11 cellular contexts compared by ENCODE assay signal in genomic region chr1:2583331-2583791, GRCh38. TPM values are rescaled to one million over a fixed set of nuclear protein-coding genes. Genes with fewer than 3 reads are reported as not detected.
A peak's percentile ranks its signal among the peaks of the same experiment; 100 is the strongest.
DNase-seq lines count a peak whose midpoint lies in the region; ATAC-seq and TF ChIP-seq lines count a peak whose summit lies in the region.
"Had no signal": no experiment of that assay in that cellular context is flagged by ENCODE, and none has a peak within 500 bp of the region (broad histone marks: within the 10 kb centered on the region; RNA-seq: fewer than 3 reads in every experiment).

No MANE protein-coding gene starts in this region.

- peak overlapping the region; percentile 98 for H3K27ac ChIP-seq in lower lobe of right lung
- H3K27ac ChIP-seq: tibial artery had no signal

- no peaks in the 10 kb centered on the region for H3K9me3 Mint-ChIP-seq in activated T-helper 1 cell treated with anti-CD3 and anti-CD28 coated beads, Interleukin-12 subunit alpha, Interleukin-12 subunit beta, Interleukin-2, Interleukin-4 antibody, amounts not matched to agents 30 ng/mL and 10 ng/mL and 1 ng/mL, durations not matched to agents 14 hours and 24 hours and 36 hours

- no peaks in the 10 kb centered on the region for H3K27me3 Mint-ChIP-seq in activated T-helper 1 cell treated with anti-CD3 and anti-CD28 coated beads, Interleukin-12 subunit alpha, Interleukin-12 subunit beta, Interleukin-2, Interleukin-4 antibody, amounts not matched to agents 30 ng/mL and 10 ng/mL and 1 ng/mL, durations not matched to agents 14 hours and 24 hours and 36 hours (ENCODE audit: insufficient read depth)

- peaks cover 46% of the 10 kb centered on the region for H3K4me1 ChIP-seq in lower lobe of right lung

- H3K27me3 ChIP-seq in lower lobe of right lung (ENCODE audit: low read depth), result no peaks in the 10 kb centered on the region

- no peaks in the 10 kb centered on the region for H3K9me3 ChIP-seq in lower lobe of right lung
- H3K9me3 ChIP-seq: tibial artery had no signal

- H3K27ac Mint-ChIP-seq in activated T-helper 1 cell treated with anti-CD3 and anti-CD28 coated beads, Interleukin-12 subunit alpha, Interleukin-12 subunit beta, Interleukin-2, Interleukin-4 antibody, amounts not matched to agents 30 ng/mL and 10 ng/mL and 1 ng/mL, durations not matched to agents 14 hours and 24 hours and 36 hours, result peak overlapping the region; percentile 94

- no peak for ATAC-seq in lower lobe of right lung
- ATAC-seq in HG03139 (IDR thresholded peaks at IDR 0.05; ENCODE audit: unreplicated experiment), result no peak
- no peak for ATAC-seq in GM18873 (IDR thresholded peaks at IDR 0.05; ENCODE audit: low FRiP score, unreplicated experiment)
- ATAC-seq: Right ventricle myocardium inferior had no signal

- DNase-seq in stimulated activated naive CD4-positive, alpha-beta T cell treated with Interleukin-2 at 50 U/mL for 16 hours (lab: John Stamatoyannopoulos, UW), result peak; percentile 30
- DNase-seq in stimulated activated naive CD4-positive, alpha-beta T cell (lab: John Stamatoyannopoulos, UW), result no peak
- DNase-seq in activated T-helper 1 cell treated with anti-CD3 and anti-CD28 coated beads, Interleukin-12 subunit alpha, Interleukin-12 subunit beta, Interleukin-2, Interleukin-4 antibody, amounts not matched to agents 30 ng/mL and 10 ng/mL and 1 ng/mL, durations not matched to agents 14 hours and 24 hours and 36 hours (ENCODE audit: low spot score), result no peak
- DNase-seq in lower lobe of right lung (no peak), activated gamma-delta T cell treated with Interleukin-2 at 50 U/mL for 16 hours (no peak), NCI-H1930 (lab: John Stamatoyannopoulos, UW) (no peak)
- DNase-seq: MV-4-11, tibial artery had no signal

- H3K4me1 Mint-ChIP-seq in activated T-helper 1 cell treated with anti-CD3 and anti-CD28 coated beads, Interleukin-12 subunit alpha, Interleukin-12 subunit beta, Interleukin-2, Interleukin-4 antibody, amounts not matched to agents 30 ng/mL and 10 ng/mL and 1 ng/mL, durations not matched to agents 14 hours and 24 hours and 36 hours (ENCODE audit: low read depth), result peaks cover 66% of the 10 kb centered on the region

- TF ChIP-seq CTCF in lower lobe of right lung (IDR thresholded peaks at IDR 0.05), result no peak

- peak overlapping the region; percentile 86 for H3K4me3 Mint-ChIP-seq in activated T-helper 1 cell treated with anti-CD3 and anti-CD28 coated beads, Interleukin-12 subunit alpha, Interleukin-12 subunit beta, Interleukin-2, Interleukin-4 antibody, amounts not matched to agents 30 ng/mL and 10 ng/mL and 1 ng/mL, durations not matched to agents 14 hours and 24 hours and 36 hours

- intact Hi-C loops in activated T-helper 1 cell treated with anti-CD3 and anti-CD28 coated beads, Interleukin-12 subunit alpha, Interleukin-12 subunit beta, Interleukin-2, Interleukin-4 antibody, amounts not matched to agents 30 ng/mL and 10 ng/mL and 1 ng/mL, durations not matched to agents 14 hours and 24 hours and 36 hours (cut with micrococcal nuclease), result loop anchor here (10.0 kb wide), 1 partner anchor 1041 kb away; the partner anchor contains the start of gene TPRG1L
- intact Hi-C loops in lower lobe of right lung (cut with DNase I), result no loop called here

- peak overlapping the region; percentile 27 for H3K4me3 ChIP-seq in lower lobe of right lung
- H3K4me3 ChIP-seq: tibial artery had no signal

- H3K36me3 ChIP-seq in lower lobe of right lung, result no peaks in the 10 kb centered on the region
- H3K36me3 ChIP-seq: tibial artery had no signal

- peaks cover 6% of the 10 kb centered on the region for H3K36me3 Mint-ChIP-seq in activated T-helper 1 cell treated with anti-CD3 and anti-CD28 coated beads, Interleukin-12 subunit alpha, Interleukin-12 subunit beta, Interleukin-2, Interleukin-4 antibody, amounts not matched to agents 30 ng/mL and 10 ng/mL and 1 ng/mL, durations not matched to agents 14 hours and 24 hours and 36 hours (ENCODE audit: low read depth)

RNA-seq across cellular contexts. Expression of gene PRXL2B, which starts 3.2 kb away (rescaled TPM):
- total RNA-seq in activated T-helper 1 cell treated with anti-CD3 and anti-CD28 coated beads, Interleukin-12 subunit alpha, Interleukin-12 subunit beta, Interleukin-2, Interleukin-4 antibody, amounts not matched to agents 30 ng/mL and 10 ng/mL and 1 ng/mL, durations not matched to agents 14 hours and 24 hours and 36 hours, result 39.5 and 42.1 TPM in 2 replicates
- total RNA-seq in lower lobe of right lung, result 26.3 TPM

RNA-seq across cellular contexts. Expression of gene TNFRSF14, which starts 27.2 kb away (rescaled TPM):
- 207 and 215 TPM in 2 replicates for total RNA-seq in activated T-helper 1 cell treated with anti-CD3 and anti-CD28 coated beads, Interleukin-12 subunit alpha, Interleukin-12 subunit beta, Interleukin-2, Interleukin-4 antibody, amounts not matched to agents 30 ng/mL and 10 ng/mL and 1 ng/mL, durations not matched to agents 14 hours and 24 hours and 36 hours
- total RNA-seq in lower lobe of right lung, result 152 TPM

RNA-seq across cellular contexts. Expression of gene MMEL1, which starts 49.5 kb away (rescaled TPM):
- total RNA-seq in activated T-helper 1 cell treated with anti-CD3 and anti-CD28 coated beads, Interleukin-12 subunit alpha, Interleukin-12 subunit beta, Interleukin-2, Interleukin-4 antibody, amounts not matched to agents 30 ng/mL and 10 ng/mL and 1 ng/mL, durations not matched to agents 14 hours and 24 hours and 36 hours, result 0.86 and 1.0 TPM in 2 replicates
- 7.6 TPM for total RNA-seq in lower lobe of right lung

RNA-seq across cellular contexts. Expression of gene HES5, which starts 53.3 kb away (rescaled TPM):
- total RNA-seq in activated T-helper 1 cell treated with anti-CD3 and anti-CD28 coated beads, Interleukin-12 subunit alpha, Interleukin-12 subunit beta, Interleukin-2, Interleukin-4 antibody, amounts not matched to agents 30 ng/mL and 10 ng/mL and 1 ng/mL, durations not matched to agents 14 hours and 24 hours and 36 hours, result not detected in 2 replicates
- 1.5 TPM for total RNA-seq in lower lobe of right lung

RNA-seq across cellular contexts. Expression of gene PANK4, which starts 57.0 kb away (rescaled TPM):
- 65.6 and 67.6 TPM in 2 replicates for total RNA-seq in activated T-helper 1 cell treated with anti-CD3 and anti-CD28 coated beads, Interleukin-12 subunit alpha, Interleukin-12 subunit beta, Interleukin-2, Interleukin-4 antibody, amounts not matched to agents 30 ng/mL and 10 ng/mL and 1 ng/mL, durations not matched to agents 14 hours and 24 hours and 36 hours
- 39.2 TPM for total RNA-seq in lower lobe of right lung
